In the genomic region with DNA sequence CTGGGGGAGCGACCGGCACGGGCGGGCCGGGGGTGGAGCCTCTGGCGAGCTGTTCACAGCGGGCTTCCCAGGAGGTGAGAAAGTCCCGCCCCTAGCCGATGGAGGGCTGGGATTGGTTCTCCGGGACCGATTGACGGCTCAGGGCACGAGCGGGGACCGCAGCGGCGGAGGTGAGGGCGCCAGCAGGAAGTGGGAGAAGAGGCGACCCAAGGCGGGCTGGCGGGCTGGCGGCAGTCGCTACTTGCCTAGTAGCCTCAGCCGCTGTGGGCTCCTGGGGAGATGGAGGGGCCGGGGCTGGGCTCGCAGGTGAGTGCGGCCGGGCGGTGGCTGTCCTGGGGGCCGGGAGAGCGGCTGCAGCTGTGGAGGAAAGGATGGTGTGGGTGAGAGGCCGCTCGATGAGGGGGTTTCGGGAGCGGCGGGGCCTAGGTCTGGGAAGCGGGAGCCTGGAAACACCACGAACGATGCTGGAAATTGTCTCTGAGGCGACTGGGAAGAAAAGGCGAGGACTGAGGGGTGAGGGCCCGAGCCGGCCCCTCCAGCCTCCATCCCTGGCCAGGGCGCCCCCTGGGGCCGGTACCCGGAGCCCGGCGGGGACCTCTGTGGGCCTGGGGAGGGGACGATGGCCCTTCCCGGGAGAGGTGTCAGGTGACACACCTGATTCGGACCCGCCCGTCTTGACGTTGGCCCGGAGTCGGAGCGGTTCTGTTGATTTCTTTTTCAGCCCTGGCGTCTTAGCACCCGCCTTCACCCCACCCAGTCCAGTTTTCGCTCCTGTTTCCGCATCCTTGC, we compare ENCODE assay signal across 1 cellular context.
TF ChIP-seq lines count a peak whose summit lies in the region.

A gene with protein sequence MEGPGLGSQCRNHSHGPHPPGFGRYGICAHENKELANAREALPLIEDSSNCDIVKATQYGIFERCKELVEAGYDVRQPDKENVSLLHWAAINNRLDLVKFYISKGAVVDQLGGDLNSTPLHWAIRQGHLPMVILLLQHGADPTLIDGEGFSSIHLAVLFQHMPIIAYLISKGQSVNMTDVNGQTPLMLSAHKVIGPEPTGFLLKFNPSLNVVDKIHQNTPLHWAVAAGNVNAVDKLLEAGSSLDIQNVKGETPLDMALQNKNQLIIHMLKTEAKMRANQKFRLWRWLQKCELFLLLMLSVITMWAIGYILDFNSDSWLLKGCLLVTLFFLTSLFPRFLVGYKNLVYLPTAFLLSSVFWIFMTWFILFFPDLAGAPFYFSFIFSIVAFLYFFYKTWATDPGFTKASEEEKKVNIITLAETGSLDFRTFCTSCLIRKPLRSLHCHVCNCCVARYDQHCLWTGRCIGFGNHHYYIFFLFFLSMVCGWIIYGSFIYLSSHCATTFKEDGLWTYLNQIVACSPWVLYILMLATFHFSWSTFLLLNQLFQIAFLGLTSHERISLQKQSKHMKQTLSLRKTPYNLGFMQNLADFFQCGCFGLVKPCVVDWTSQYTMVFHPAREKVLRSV (plus strand): TSS at position 198 of the 789 bp plus-strand sequence. CDS start 82 bp downstream, at position 280.

TF ChIP-seq in HEK293, 187 proteins besides CTCF, POLR2A, EP300 and RAD21 (continued from another document):
- TF ChIP-seq, protein P1, sequence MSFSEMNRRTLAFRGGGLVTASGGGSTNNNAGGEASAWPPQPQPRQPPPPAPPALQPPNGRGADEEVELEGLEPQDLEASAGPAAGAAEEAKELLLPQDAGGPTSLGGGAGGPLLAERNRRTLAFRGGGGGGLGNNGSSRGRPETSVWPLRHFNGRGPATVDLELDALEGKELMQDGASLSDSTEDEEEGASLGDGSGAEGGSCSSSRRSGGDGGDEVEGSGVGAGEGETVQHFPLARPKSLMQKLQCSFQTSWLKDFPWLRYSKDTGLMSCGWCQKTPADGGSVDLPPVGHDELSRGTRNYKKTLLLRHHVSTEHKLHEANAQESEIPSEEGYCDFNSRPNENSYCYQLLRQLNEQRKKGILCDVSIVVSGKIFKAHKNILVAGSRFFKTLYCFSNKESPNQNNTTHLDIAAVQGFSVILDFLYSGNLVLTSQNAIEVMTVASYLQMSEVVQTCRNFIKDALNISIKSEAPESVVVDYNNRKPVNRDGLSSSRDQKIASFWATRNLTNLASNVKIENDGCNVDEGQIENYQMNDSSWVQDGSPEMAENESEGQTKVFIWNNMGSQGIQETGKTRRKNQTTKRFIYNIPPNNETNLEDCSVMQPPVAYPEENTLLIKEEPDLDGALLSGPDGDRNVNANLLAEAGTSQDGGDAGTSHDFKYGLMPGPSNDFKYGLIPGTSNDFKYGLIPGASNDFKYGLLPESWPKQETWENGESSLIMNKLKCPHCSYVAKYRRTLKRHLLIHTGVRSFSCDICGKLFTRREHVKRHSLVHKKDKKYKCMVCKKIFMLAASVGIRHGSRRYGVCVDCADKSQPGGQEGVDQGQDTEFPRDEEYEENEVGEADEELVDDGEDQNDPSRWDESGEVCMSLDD (tag by site-specific recombination; IDR thresholded peaks at IDR 0.05): peak; percentile 69; the same call in 1 of the 2 replicates
- TF ChIP-seq KLF9 (tag by site-specific recombination; IDR thresholded peaks at IDR 0.05; ENCODE audit: low read depth) (no peak), KLF7 (tag by site-specific recombination; IDR thresholded peaks at IDR 0.05; ENCODE audit: borderline replicate concordance) (no peak), BCL11A (tag by site-specific recombination; IDR thresholded peaks at IDR 0.05; ENCODE audit: low read depth) (peak; percentile 12; the same call in 1 of the 2 replicates), FEZF1 (tag by site-specific recombination; IDR thresholded peaks at IDR 0.05) (no peak), SP2 (tag by site-specific recombination; IDR thresholded peaks at IDR 0.05) (peak; percentile 90), ZBTB8A (tag by site-specific recombination; IDR thresholded peaks at IDR 0.05) (peak; percentile 80), ZNF785 (tag by site-specific recombination; IDR thresholded peaks at IDR 0.05) (no peak), IKZF3 (tag by site-specific recombination; IDR thresholded peaks at IDR 0.05) (no peak), KLF8 (tag by site-specific recombination; IDR thresholded peaks at IDR 0.05) (peak; percentile 66; the same call in 1 of the 2 replicates), ZNF394 (tag by site-specific recombination; IDR thresholded peaks at IDR 0.05; ENCODE audit: borderline replicate concordance) (peak; percentile 47; the same call in 1 of the 2 replicates), ZEB2 (tag by site-specific recombination; IDR thresholded peaks at IDR 0.05) (peak; percentile 70), ZNF549 (tag by site-specific recombination; IDR thresholded peaks at IDR 0.05) (no peak), ZNF610 (tag by site-specific recombination; IDR thresholded peaks at IDR 0.05; ENCODE audit: borderline replicate concordance) (peak; percentile 93), ZNF521 (tag by site-specific recombination; IDR thresholded peaks at IDR 0.05) (no peak), SP7 (tag by site-specific recombination; IDR thresholded peaks at IDR 0.05) (peak; percentile 68), ZNF501 (tag by site-specific recombination; IDR thresholded peaks at IDR 0.05) (peak; percentile 76; the same call in 1 of the 2 replicates), ZNF791 (tag by site-specific recombination; IDR thresholded peaks at IDR 0.05) (no peak), ZNF626 (tag by site-specific recombination; IDR thresholded peaks at IDR 0.05) (no peak), GLIS1 (tag by site-specific recombination; IDR thresholded peaks at IDR 0.05) (peak; percentile 60), ZFP37 (tag by site-specific recombination; IDR thresholded peaks at IDR 0.05) (peak; percentile 82; the same call in 1 of the 2 replicates), KLF10 (tag by site-specific recombination; IDR thresholded peaks at IDR 0.05) (no peak), KLF1 (tag by site-specific recombination; IDR thresholded peaks at IDR 0.05) (0 out of 2 replicates have a peak, but pooled peaks have one; percentile 24)
- TF ChIP-seq, protein P2, sequence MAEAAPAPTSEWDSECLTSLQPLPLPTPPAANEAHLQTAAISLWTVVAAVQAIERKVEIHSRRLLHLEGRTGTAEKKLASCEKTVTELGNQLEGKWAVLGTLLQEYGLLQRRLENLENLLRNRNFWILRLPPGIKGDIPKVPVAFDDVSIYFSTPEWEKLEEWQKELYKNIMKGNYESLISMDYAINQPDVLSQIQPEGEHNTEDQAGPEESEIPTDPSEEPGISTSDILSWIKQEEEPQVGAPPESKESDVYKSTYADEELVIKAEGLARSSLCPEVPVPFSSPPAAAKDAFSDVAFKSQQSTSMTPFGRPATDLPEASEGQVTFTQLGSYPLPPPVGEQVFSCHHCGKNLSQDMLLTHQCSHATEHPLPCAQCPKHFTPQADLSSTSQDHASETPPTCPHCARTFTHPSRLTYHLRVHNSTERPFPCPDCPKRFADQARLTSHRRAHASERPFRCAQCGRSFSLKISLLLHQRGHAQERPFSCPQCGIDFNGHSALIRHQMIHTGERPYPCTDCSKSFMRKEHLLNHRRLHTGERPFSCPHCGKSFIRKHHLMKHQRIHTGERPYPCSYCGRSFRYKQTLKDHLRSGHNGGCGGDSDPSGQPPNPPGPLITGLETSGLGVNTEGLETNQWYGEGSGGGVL (tag by site-specific recombination; IDR thresholded peaks at IDR 0.05): peak; percentile 62
- TF ChIP-seq, protein P3, sequence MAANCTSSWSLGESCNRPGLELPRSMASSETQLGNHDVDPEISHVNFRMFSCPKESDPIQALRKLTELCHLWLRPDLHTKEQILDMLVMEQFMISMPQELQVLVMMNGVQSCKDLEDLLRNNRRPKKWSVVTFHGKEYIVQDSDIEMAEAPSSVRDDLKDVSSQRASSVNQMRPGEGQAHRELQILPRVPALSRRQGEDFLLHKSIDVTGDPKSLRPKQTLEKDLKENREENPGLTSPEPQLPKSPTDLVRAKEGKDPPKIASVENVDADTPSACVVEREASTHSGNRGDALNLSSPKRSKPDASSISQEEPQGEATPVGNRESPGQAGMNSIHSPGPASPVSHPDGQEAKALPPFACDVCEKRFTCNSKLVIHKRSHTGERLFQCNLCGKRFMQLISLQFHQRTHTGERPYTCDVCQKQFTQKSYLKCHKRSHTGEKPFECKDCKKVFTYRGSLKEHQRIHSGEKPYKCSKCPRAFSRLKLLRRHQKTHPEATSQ (tag by site-specific recombination; IDR thresholded peaks at IDR 0.05): no peak
- TF ChIP-seq, protein P4, sequence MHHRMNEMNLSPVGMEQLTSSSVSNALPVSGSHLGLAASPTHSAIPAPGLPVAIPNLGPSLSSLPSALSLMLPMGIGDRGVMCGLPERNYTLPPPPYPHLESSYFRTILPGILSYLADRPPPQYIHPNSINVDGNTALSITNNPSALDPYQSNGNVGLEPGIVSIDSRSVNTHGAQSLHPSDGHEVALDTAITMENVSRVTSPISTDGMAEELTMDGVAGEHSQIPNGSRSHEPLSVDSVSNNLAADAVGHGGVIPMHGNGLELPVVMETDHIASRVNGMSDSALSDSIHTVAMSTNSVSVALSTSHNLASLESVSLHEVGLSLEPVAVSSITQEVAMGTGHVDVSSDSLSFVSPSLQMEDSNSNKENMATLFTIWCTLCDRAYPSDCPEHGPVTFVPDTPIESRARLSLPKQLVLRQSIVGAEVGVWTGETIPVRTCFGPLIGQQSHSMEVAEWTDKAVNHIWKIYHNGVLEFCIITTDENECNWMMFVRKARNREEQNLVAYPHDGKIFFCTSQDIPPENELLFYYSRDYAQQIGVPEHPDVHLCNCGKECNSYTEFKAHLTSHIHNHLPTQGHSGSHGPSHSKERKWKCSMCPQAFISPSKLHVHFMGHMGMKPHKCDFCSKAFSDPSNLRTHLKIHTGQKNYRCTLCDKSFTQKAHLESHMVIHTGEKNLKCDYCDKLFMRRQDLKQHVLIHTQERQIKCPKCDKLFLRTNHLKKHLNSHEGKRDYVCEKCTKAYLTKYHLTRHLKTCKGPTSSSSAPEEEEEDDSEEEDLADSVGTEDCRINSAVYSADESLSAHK (tag by site-specific recombination; IDR thresholded peaks at IDR 0.05): peak; percentile 35; the same call in 1 of the 2 replicates
- TF ChIP-seq, protein P5, sequence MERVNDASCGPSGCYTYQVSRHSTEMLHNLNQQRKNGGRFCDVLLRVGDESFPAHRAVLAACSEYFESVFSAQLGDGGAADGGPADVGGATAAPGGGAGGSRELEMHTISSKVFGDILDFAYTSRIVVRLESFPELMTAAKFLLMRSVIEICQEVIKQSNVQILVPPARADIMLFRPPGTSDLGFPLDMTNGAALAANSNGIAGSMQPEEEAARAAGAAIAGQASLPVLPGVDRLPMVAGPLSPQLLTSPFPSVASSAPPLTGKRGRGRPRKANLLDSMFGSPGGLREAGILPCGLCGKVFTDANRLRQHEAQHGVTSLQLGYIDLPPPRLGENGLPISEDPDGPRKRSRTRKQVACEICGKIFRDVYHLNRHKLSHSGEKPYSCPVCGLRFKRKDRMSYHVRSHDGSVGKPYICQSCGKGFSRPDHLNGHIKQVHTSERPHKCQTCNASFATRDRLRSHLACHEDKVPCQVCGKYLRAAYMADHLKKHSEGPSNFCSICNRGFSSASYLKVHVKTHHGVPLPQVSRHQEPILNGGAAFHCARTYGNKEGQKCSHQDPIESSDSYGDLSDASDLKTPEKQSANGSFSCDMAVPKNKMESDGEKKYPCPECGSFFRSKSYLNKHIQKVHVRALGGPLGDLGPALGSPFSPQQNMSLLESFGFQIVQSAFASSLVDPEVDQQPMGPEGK (tag by site-specific recombination; IDR thresholded peaks at IDR 0.05): peak; percentile 80
- TF ChIP-seq, protein P6, sequence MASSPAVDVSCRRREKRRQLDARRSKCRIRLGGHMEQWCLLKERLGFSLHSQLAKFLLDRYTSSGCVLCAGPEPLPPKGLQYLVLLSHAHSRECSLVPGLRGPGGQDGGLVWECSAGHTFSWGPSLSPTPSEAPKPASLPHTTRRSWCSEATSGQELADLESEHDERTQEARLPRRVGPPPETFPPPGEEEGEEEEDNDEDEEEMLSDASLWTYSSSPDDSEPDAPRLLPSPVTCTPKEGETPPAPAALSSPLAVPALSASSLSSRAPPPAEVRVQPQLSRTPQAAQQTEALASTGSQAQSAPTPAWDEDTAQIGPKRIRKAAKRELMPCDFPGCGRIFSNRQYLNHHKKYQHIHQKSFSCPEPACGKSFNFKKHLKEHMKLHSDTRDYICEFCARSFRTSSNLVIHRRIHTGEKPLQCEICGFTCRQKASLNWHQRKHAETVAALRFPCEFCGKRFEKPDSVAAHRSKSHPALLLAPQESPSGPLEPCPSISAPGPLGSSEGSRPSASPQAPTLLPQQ (tag by site-specific recombination; IDR thresholded peaks at IDR 0.05): peak; percentile 76
